In the genomic region with DNA sequence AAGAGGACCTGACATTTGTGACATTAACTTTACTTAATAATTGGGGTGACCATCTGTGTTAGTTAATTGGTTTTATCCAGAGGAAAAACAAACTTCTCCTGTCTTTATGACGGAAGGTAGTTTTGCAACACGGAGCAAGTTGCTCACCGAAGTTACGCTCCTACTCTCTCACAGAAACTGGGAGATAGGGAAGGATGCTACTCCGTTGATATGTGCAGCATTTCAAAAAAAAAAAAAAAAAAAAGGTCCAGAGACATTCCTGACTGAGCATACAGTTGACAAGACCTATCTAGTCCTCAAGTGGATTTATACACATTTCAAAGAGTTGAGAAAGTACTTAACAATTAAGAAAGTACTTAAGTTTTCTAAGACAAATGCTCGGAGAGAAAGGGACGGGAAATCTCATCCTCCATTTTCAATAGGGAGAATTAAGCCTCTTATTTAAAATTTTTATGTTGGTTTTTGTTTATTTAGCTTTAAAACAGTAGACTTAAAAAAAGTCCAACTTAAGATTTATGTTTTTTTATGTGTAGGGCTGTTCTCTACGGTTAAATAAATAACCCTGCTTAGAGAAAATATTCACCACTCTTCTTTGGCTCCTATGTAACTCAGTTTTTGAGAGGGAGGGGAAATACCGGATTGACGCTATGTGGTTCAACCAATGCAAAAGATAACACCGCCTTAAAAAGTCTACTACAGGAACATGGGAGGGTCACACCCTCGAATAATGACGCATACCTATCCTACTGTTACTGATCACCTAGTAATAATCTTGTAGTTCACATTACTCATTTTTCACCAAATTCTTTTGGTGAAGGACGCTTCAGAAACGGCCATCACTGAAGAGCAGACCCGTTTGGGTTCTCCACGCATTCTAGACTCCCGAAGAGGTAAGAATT, we compare ENCODE assay signal across 8 cellular contexts. TPM values are rescaled to one million over a fixed set of nuclear protein-coding genes. Genes with fewer than 3 reads are reported as not detected.
DNase-seq lines count a peak whose midpoint lies in the region; ATAC-seq, FAIRE-seq and TF ChIP-seq lines count a peak whose summit lies in the region.

TSS of gene FER (plus strand) at position 787 of the 899 bp plus-strand sequence. CDS start 50,286 bp downstream, outside the sequence.

- peak; percentile 36 for FAIRE-seq in small intestine (lab: Jason Lieb, UNC)

- no peaks in the 10 kb centered on the region for H3K27me3 ChIP-seq in iPS-20b (ENCODE audit: insufficient read depth, low read length)
- no peaks in the 10 kb centered on the region for H3K27me3 ChIP-seq in small intestine (ENCODE audit: control insufficient read depth in 2 of 2, insufficient read depth in 2 of 2, low read length in 2 of 2)

- H3K9ac ChIP-seq in iPS-20b (ENCODE audit: low read depth, low read length), result peak within 1 kb of the TSS; percentile 95

- CTCF ChIA-PET in AG04449 (lab: Yijun Ruan, JAX), result no interaction called here

- no peak for DNase-seq in AG04449 (ENCODE audit: low read depth, low spot score)
- DNase-seq in SW480 (ENCODE audit: low spot score), result peak; percentile 90
- peak; percentile 59 for DNase-seq in small intestine
- no peak for DNase-seq in NCI-H128 (lab: John Stamatoyannopoulos, UW; ENCODE audit: unreplicated experiment)

- H3K36me3 ChIP-seq in iPS-20b (ENCODE audit: insufficient read depth, low read depth, low read length) (no peaks in the 10 kb centered on the region), small intestine (ENCODE audit: control insufficient read depth in 2 of 2, insufficient read depth in 2 of 2, low read length in 2 of 2) (no peaks in the 10 kb centered on the region)

- peak; percentile 33 for ATAC-seq in GM18909 (IDR thresholded peaks at IDR 0.05; ENCODE audit: poor library complexity, unreplicated experiment)
- ATAC-seq in HG03342 (IDR thresholded peaks at IDR 0.05; ENCODE audit: unreplicated experiment), result peak; percentile 32

- no peaks in the 10 kb centered on the region for H3K9me3 Mint-ChIP-seq in brain

- H3K4me3 ChIP-seq in AG04449 (ENCODE audit: low read depth, low read length) (peak within 1 kb of the TSS; percentile 77), iPS-20b (ENCODE audit: low read length) (peak within 1 kb of the TSS; percentile 85), small intestine (ENCODE audit: low read depth in 1 of 2, low read length in 2 of 2) (peak within 1 kb of the TSS; percentile 69 to 87)

- peak within 1 kb of the TSS; percentile 89 to 99 (median 95) for H3K27ac Mint-ChIP-seq in brain

- WGBS in small intestine, 3 donors, result 30 to 37% (median 34%) methylated on average over 18 of the region's 18 CpGs

- TF ChIP-seq CTCF in AG04449 (IDR thresholded peaks at IDR 0.05; ENCODE audit: insufficient read depth, low read length, missing control alignments) (no peak), brain (conservative IDR thresholded peaks at IDR 0.05) (no peak)

- H3K9me3 ChIP-seq in iPS-20b (ENCODE audit: insufficient read depth, low read depth, low read length), result peaks cover 4% of the 10 kb centered on the region; the same call in 1 of the 2 replicates
- H3K9me3 ChIP-seq in small intestine (ENCODE audit: control insufficient read depth, low read depth), result no peaks in the 10 kb centered on the region

- POLR2A ChIA-PET in AG04449 (lab: Yijun Ruan, JAX), result interaction anchor here (0.6 to 1.2 kb wide), 4 partner anchors 20 to 663 kb away, joined by 3 to 10 read pairs (median 3); no protein-coding TSS in a partner anchor

- H3K4me1 ChIP-seq in iPS-20b (ENCODE audit: insufficient read depth, low read length) (peaks cover 29% of the 10 kb centered on the region), small intestine (ENCODE audit: control insufficient read depth in 2 of 2, insufficient read depth in 1 of 2, low read depth in 1 of 2, low read length in 1 of 2) (peaks cover 0 to 2% of the 10 kb centered on the region in 2 donors)

- H3K27ac ChIP-seq in iPS-20b (ENCODE audit: low read length) (peak within 1 kb of the TSS; percentile 70), small intestine (ENCODE audit: low read depth in 1 of 2, low read length in 1 of 2) (peak within 1 kb of the TSS; percentile 85 to 97)

- H3K4me1 Mint-ChIP-seq in brain, result peaks cover 58% of the 10 kb centered on the region

- no peaks in the 10 kb centered on the region for H3K36me3 Mint-ChIP-seq in brain

- H3K27me3 Mint-ChIP-seq in brain, result peaks cover 4% of the 10 kb centered on the region

- peak within 1 kb of the TSS; percentile 92 to 95 (median 93) for H3K4me3 Mint-ChIP-seq in brain

RNA-seq across cellular contexts. Expression of gene FER, which starts in this region (rescaled TPM):
- polyA plus RNA-seq in brain (ENCODE audit: insufficient read depth, low read depth, low replicate concordance) (1.8 TPM), small intestine (1 to 10 TPM; 1.1 to 2.9 (median 1.8) TPM)

Comparison
In these comparisons a context has a peak if more than half of its experiments do, and no peak if none do; other contexts are left out.
1. DNase-seq: peak in SW480 (single experiment) and small intestine (single experiment); none in AG04449 (single experiment) and NCI-H128 (single experiment).
2. Peak in every context shown above with its lines, with median percentiles within 50 percentile points of each other: H3K4me3 ChIP-seq.